18 cellular contexts compared by ENCODE assay signal in genomic region chr11:65063532-65063931, GRCh38.
"Had no signal": no experiment of that assay in that cellular context is flagged by ENCODE, and none has a peak within 500 bp of the region (broad histone marks: within the 10 kb centered on the region; RNA-seq: fewer than 3 reads in every experiment).

No MANE protein-coding gene starts in this region.

- H3K27ac ChIP-seq: brain microvascular endothelial cell, left lung, pancreas, sigmoid colon, spleen, upper lobe of left lung had no signal

- ATAC-seq: left lung; pancreas; stimulated activated naive CD8-positive, alpha-beta T cell treated with anti-CD3 and anti-CD28 coated beads, Interleukin-15, amount 100 ng/mL, for 72 hours had no signal

- FAIRE-seq: kidney, pancreas had no signal

- H3K36me3 ChIP-seq: brain microvascular endothelial cell, left lung, pancreas, sigmoid colon, spleen, upper lobe of left lung had no signal

- DNase-seq: activated CD4-positive, alpha-beta T cell treated with anti-CD3 and anti-CD28 coated beads for 4 hours; activated CD8-positive, alpha-beta memory T cell treated with anti-CD3 and anti-CD28 coated beads, Interleukin-2, amount 50 U/mL, for 48 hours; anterior cingulate cortex; brain microvascular endothelial cell; cortex of kidney; effector CD4-positive, alpha-beta T cell; foreskin fibroblast; glutamatergic neuron; hypothalamus; kidney; left lung; mammary epithelial cell; pancreas; sigmoid colon; spleen; stimulated activated naive CD8-positive, alpha-beta T cell treated with anti-CD3 and anti-CD28 coated beads, Interleukin-15, amount 100 ng/mL, for 72 hours; T-helper 2 cell; upper lobe of left lung had no signal

- H3K4me1 ChIP-seq: left lung, pancreas, sigmoid colon, spleen, upper lobe of left lung had no signal

- H3K9me3 ChIP-seq: left lung, pancreas, sigmoid colon, spleen, upper lobe of left lung had no signal

- H3K4me3 ChIP-seq: left lung, pancreas, sigmoid colon, spleen, upper lobe of left lung had no signal

- H3K27me3 ChIP-seq: brain microvascular endothelial cell, left lung, pancreas, sigmoid colon, spleen, upper lobe of left lung had no signal
